Comparison of ENCODE assay signal across 7 cellular contexts in the genomic region with DNA sequence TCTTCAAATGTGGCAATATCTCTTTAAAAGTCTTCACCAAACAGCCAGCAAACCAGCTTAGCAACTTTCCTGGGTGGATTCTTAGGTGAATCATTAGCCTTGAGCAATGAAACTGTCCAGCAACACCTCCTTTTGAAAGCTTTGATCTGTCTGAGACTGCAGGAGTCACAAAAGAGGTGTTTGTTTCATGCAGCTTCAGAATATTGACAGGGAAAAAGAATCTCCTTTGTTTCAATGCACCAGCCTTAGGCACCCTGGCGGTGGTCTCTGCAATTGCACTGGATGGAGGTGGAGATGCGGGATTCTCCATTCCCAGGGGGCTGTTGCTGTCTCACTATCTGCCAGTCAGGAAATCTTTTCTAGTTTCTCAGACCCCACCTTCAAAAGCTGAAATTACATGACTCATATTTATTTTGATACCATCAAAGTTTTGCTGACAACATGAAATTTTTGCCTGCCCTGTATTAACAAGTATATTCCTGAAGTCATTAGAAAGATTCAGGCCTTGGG.
A peak's percentile ranks its signal among the peaks of the same experiment; 100 is the strongest.
DNase-seq lines count a peak whose midpoint lies in the region; ATAC-seq and TF ChIP-seq lines count a peak whose summit lies in the region.

No MANE protein-coding gene starts in this region.

- H3K27ac Mint-ChIP-seq in activated T-cell treated with anti-CD3 and anti-CD28 coated beads, Interleukin-2, amount 50 U/mL, for 24 hours, result no peak overlapping the region

- H3K36me3 ChIP-seq in esophagus (ENCODE audit: control insufficient read depth in 2 of 2, insufficient read depth in 2 of 2, low read length in 1 of 2) (no peaks in the 10 kb centered on the region), smooth muscle cell (ENCODE audit: low read depth) (no peaks in the 10 kb centered on the region)

- peaks cover 8% of the 10 kb centered on the region for H3K9me3 Mint-ChIP-seq in activated T-cell treated with anti-CD3 and anti-CD28 coated beads, Interleukin-2, amount 50 U/mL, for 24 hours

- no peaks in the 10 kb centered on the region for H3K27me3 ChIP-seq in esophagus (ENCODE audit: control insufficient read depth in 1 of 2, insufficient read depth in 2 of 2, low read length in 2 of 2)
- no peaks in the 10 kb centered on the region for H3K27me3 ChIP-seq in smooth muscle cell (ENCODE audit: low read depth)

- WGBS in esophagus, 2 donors, result 30 to 34% methylated on average over 2 of the region's 2 CpGs
- WGBS in smooth muscle cell (ENCODE audit: low lambda C conversion rate), result 25% methylated on average over 2 of the region's 2 CpGs

- DNase-seq in NCI-H1048 (lab: John Stamatoyannopoulos, UW), result peak; percentile 78
- DNase-seq in smooth muscle cell (lab: John Stamatoyannopoulos, UW; ENCODE audit: unreplicated experiment), result no peak
- no peak for DNase-seq in activated T-cell treated with anti-CD3 and anti-CD28 coated beads, Interleukin-2, amount 50 U/mL, for 24 hours
- no peak for DNase-seq in DMS114 treated with DMSO at 0.1 percent for 48 hours (lab: John Stamatoyannopoulos, UW; ENCODE audit: unreplicated experiment)

- no peaks in the 10 kb centered on the region for H3K36me3 Mint-ChIP-seq in activated T-cell treated with anti-CD3 and anti-CD28 coated beads, Interleukin-2, amount 50 U/mL, for 24 hours (ENCODE audit: low read depth)

- H4K20me1 ChIP-seq in smooth muscle cell (ENCODE audit: low read depth), result no peaks in the 10 kb centered on the region

- H3K9ac ChIP-seq in smooth muscle cell (ENCODE audit: low read depth), result peak overlapping the region; percentile 32

- ATAC-seq in GM21423 (IDR thresholded peaks at IDR 0.05; ENCODE audit: unreplicated experiment) (peak; percentile 74), HG02870 (IDR thresholded peaks at IDR 0.05; ENCODE audit: unreplicated experiment) (no peak)

- no peaks in the 10 kb centered on the region for H3K79me2 ChIP-seq in smooth muscle cell (ENCODE audit: low read depth)

- H3K4me3 ChIP-seq in esophagus (ENCODE audit: low read depth in 1 of 2, low read length in 2 of 2) (no peak overlapping the region), smooth muscle cell (no peak overlapping the region)

- H3K4me2 ChIP-seq in smooth muscle cell, result peak overlapping the region; percentile 19

- peaks cover 3% of the 10 kb centered on the region for H3F3A ChIP-seq in smooth muscle cell (ENCODE audit: low read depth)

- H3K27ac ChIP-seq in esophagus (ENCODE audit: low read depth in 2 of 2, low read length in 1 of 2) (peak overlapping the region; percentile 92 to 93), smooth muscle cell (ENCODE audit: low read depth) (peak overlapping the region; percentile 91)

- no peaks in the 10 kb centered on the region for H3K27me3 Mint-ChIP-seq in activated T-cell treated with anti-CD3 and anti-CD28 coated beads, Interleukin-2, amount 50 U/mL, for 24 hours

- no peak overlapping the region for H3K4me3 Mint-ChIP-seq in activated T-cell treated with anti-CD3 and anti-CD28 coated beads, Interleukin-2, amount 50 U/mL, for 24 hours

- TF ChIP-seq CTCF in smooth muscle cell (IDR thresholded peaks at IDR 0.05; ENCODE audit: borderline replicate concordance, insufficient read depth, poor library complexity, severe bottlenecking), result peak; percentile 62

- H2AFZ ChIP-seq in smooth muscle cell (ENCODE audit: low read depth), result peak overlapping the region; percentile 39

- H3K9me3 ChIP-seq in esophagus (ENCODE audit: control insufficient read depth in 2 of 2, insufficient read depth in 1 of 2, low read depth in 1 of 2, low read length in 1 of 2), result no peaks in the 10 kb centered on the region
- H3K9me3 ChIP-seq in smooth muscle cell (replicated peaks; ENCODE audit: low read depth), result no peaks in the 10 kb centered on the region

- no peaks in the 10 kb centered on the region for H3K4me1 Mint-ChIP-seq in activated T-cell treated with anti-CD3 and anti-CD28 coated beads, Interleukin-2, amount 50 U/mL, for 24 hours (ENCODE audit: low read depth)

- peaks cover 0 to 5% of the 10 kb centered on the region in 2 donors for H3K4me1 ChIP-seq in esophagus (ENCODE audit: control insufficient read depth in 2 of 2, insufficient read depth in 2 of 2, low read length in 1 of 2)
- peaks cover 33% of the 10 kb centered on the region for H3K4me1 ChIP-seq in smooth muscle cell (ENCODE audit: low read depth)
